ENCODE assay signal across 29 cellular contexts in genomic region chr16:1178295-1178910, GRCh38. TPM values are rescaled to one million over a fixed set of nuclear protein-coding genes. Genes with fewer than 3 reads are reported as not detected.
"Had no signal": no experiment of that assay in that cellular context is flagged by ENCODE, and none has a peak within 500 bp of the region (broad histone marks: within the 10 kb centered on the region; RNA-seq: fewer than 3 reads in every experiment).

No MANE protein-coding gene starts in this region.

- H3K27ac ChIP-seq: breast epithelium, RWPE1, SJCRH30 had no signal

- H3K9me3 ChIP-seq: breast epithelium, Peyer's patch, SJCRH30, SK-N-SH had no signal

- H3K36me3 Mint-ChIP-seq: activated naive CD4-positive, alpha-beta T cell treated with anti-CD3 and anti-CD28 coated beads, Interleukin-2, amount 50 U/mL, for 24 hours had no signal

- ATAC-seq: activated CD4-positive, CD25-positive, alpha-beta regulatory T cell treated with anti-CD3 and anti-CD28 coated beads, Interleukin-2, amount 50 U/mL, for 24 hours; activated CD8-positive, alpha-beta T cell treated with anti-CD3 and anti-CD28 coated beads, Interleukin-2, amount 10 ng/mL, durations not matched to agents 7 days and 5 days had no signal

- H3K27me3 ChIP-seq: Peyer's patch, SJCRH30 had no signal

- H3K4me3 ChIP-seq: breast epithelium, Peyer's patch, SJCRH30 had no signal

- H3K9me3 Mint-ChIP-seq: activated naive CD4-positive, alpha-beta T cell treated with anti-CD3 and anti-CD28 coated beads, Interleukin-2, amount 50 U/mL, for 24 hours had no signal

- H3K27me3 Mint-ChIP-seq: activated naive CD4-positive, alpha-beta T cell treated with anti-CD3 and anti-CD28 coated beads, Interleukin-2, amount 50 U/mL, for 24 hours had no signal

- H3K4me3 Mint-ChIP-seq: activated CD8-positive, alpha-beta T cell treated with anti-CD3 and anti-CD28 coated beads, Interleukin-2, amount 10 ng/mL, durations not matched to agents 7 days and 5 days; activated naive CD4-positive, alpha-beta T cell treated with anti-CD3 and anti-CD28 coated beads, Interleukin-2, amount 50 U/mL, for 24 hours had no signal

- DNase-seq: activated CD4-positive, alpha-beta T cell treated with anti-CD3 and anti-CD28 coated beads for 4 hours; activated CD8-positive, alpha-beta memory T cell treated with anti-CD3 and anti-CD28 coated beads, Interleukin-2, amount 50 U/mL, for 48 hours; activated CD8-positive, alpha-beta T cell treated with anti-CD3 and anti-CD28 coated beads, Interleukin-2, amount 10 ng/mL, durations not matched to agents 7 days and 5 days; activated effector memory CD4-positive, alpha-beta T cell treated with Interleukin-2 at 50 U/mL for 16 hours; activated naive CD4-positive, alpha-beta T cell; activated T-cell treated with anti-CD3 and anti-CD28 coated beads, Interleukin-2, amount 50 U/mL, for 1 hour; aorta; caudate nucleus; KG1; NCI-H1048; NCI-H1930; NCI-H2107; NCI-H2171 treated with DMSO at 0.1 percent for 48 hours; NCI-H345; NCI-H510A treated with DMSO at 0.1 percent for 48 hours; NCI-H69; NK-92 treated with Interleukin-12 subunit alpha and Interleukin-12 subunit beta, amount 100 ng/mL, for 24 hours; Peyer's patch; Right ventricle myocardium superior; SJCRH30; SK-N-SH; T-helper 1 cell had no signal

- H3K4me1 ChIP-seq: breast epithelium had no signal

- H3K36me3 ChIP-seq: breast epithelium, Peyer's patch, SJCRH30 had no signal

- H3K4me1 Mint-ChIP-seq: activated naive CD4-positive, alpha-beta T cell treated with anti-CD3 and anti-CD28 coated beads, Interleukin-2, amount 50 U/mL, for 24 hours had no signal

- H3K27ac Mint-ChIP-seq: activated CD8-positive, alpha-beta T cell treated with anti-CD3 and anti-CD28 coated beads, Interleukin-2, amount 10 ng/mL, durations not matched to agents 7 days and 5 days; activated naive CD4-positive, alpha-beta T cell treated with anti-CD3 and anti-CD28 coated beads, Interleukin-2, amount 50 U/mL, for 24 hours had no signal

RNA-seq across cellular contexts. Expression of gene CACNA1H, which starts 25.5 kb away (rescaled TPM):
- total RNA-seq: LHCN-M2 had no signal
- polyA plus RNA-seq: SK-N-SH had no signal

RNA-seq across cellular contexts. Expression of gene TPSG1, which starts 46.7 kb away (rescaled TPM):
- total RNA-seq: activated CD8-positive, alpha-beta T cell treated with anti-CD3 and anti-CD28 coated beads, Interleukin-2, amount 10 ng/mL, durations not matched to agents 7 days and 5 days; LHCN-M2; M059J; SJCRH30; T-helper 2 cell treated with Interferon-gamma antibody and Interleukin-4, amounts not matched to agents 100 ng/mL and 5 ng/mL, for 36 hours had no signal
- polyA plus RNA-seq: SK-N-SH had no signal

RNA-seq across cellular contexts. Expression of gene TPSB2, which starts 51.6 kb away (rescaled TPM):
- total RNA-seq: activated CD8-positive, alpha-beta T cell treated with anti-CD3 and anti-CD28 coated beads, Interleukin-2, amount 10 ng/mL, durations not matched to agents 7 days and 5 days; LHCN-M2; M059J; SJCRH30; T-helper 2 cell treated with Interferon-gamma antibody and Interleukin-4, amounts not matched to agents 100 ng/mL and 5 ng/mL, for 36 hours had no signal
- polyA plus RNA-seq: SK-N-SH had no signal
